ENCODE assay signal across 8 cellular contexts in genomic region chr1:211606327-211606913, GRCh38. TPM values are rescaled to one million over a fixed set of nuclear protein-coding genes. Genes with fewer than 3 reads are reported as not detected.
A peak's percentile ranks its signal among the peaks of the same experiment; 100 is the strongest.
DNase-seq lines count a peak whose midpoint lies in the region; ATAC-seq and TF ChIP-seq lines count a peak whose summit lies in the region.

No MANE protein-coding gene starts in this region.

- peaks cover 21% of the 10 kb centered on the region for H3K4me1 Mint-ChIP-seq in chondrocyte (ENCODE audit: low read depth)

- ATAC-seq in GM21515 (IDR thresholded peaks at IDR 0.05; ENCODE audit: unreplicated experiment), result peak; percentile 86

- peak overlapping the region; percentile 59 for H3K4me3 ChIP-seq in GM12875 (ENCODE audit: low read depth, low read length)
- peak overlapping the region; percentile 73 for H3K4me3 ChIP-seq in Karpas-422 (ENCODE audit: low read length)
- H3K4me3 ChIP-seq in dorsolateral prefrontal cortex, result peak overlapping the region in 37 of 59 donors; percentile 5 to 50 (median 28)

- H3K9me3 ChIP-seq in Karpas-422 (ENCODE audit: low read length), result no peaks in the 10 kb centered on the region

- intact Hi-C loops in dorsolateral prefrontal cortex (cut with DNase I), result no loop called here

- no peaks in the 10 kb centered on the region for H3K27me3 Mint-ChIP-seq in chondrocyte (ENCODE audit: low read depth)

- TF ChIP-seq CTCF in GM12875 (IDR thresholded peaks at IDR 0.05; ENCODE audit: borderline replicate concordance, insufficient read depth, low read depth, low read length) (no peak), dorsolateral prefrontal cortex (IDR thresholded peaks at IDR 0.05 in 54 of 56, conservative IDR thresholded peaks at IDR 0.05 in 2 of 56; ENCODE audit: low read depth in 1 of 56, partially characterized antibody in 56 of 56) (no peak), chondrocyte (IDR thresholded peaks at IDR 0.05) (no peak)

- peak overlapping the region; percentile 73 for H3K9ac ChIP-seq in Karpas-422 (ENCODE audit: low read length)

- H3K27ac ChIP-seq in Karpas-422 (ENCODE audit: low read length), result peak overlapping the region; percentile 43
- peak overlapping the region in 17 of 59 donors; percentile 1 to 72 (median 33) for H3K27ac ChIP-seq in dorsolateral prefrontal cortex

- no peaks in the 10 kb centered on the region for H4K20me1 ChIP-seq in Karpas-422 (ENCODE audit: insufficient read depth, low read depth, low read length)

- H3K9me2 ChIP-seq in Karpas-422 (replicated peaks; ENCODE audit: insufficient read depth, low read length), result no peaks in the 10 kb centered on the region

- peak overlapping the region; percentile 97 for H3K4me2 ChIP-seq in Karpas-422 (ENCODE audit: low read depth, low read length, poor library complexity, severe bottlenecking)

- peaks cover 20% of the 10 kb centered on the region for H3K4me1 ChIP-seq in Karpas-422 (ENCODE audit: low read length)

- no peaks in the 10 kb centered on the region for H3K27me3 ChIP-seq in Karpas-422 (ENCODE audit: low read length)
- no peaks in the 10 kb centered on the region for H3K27me3 ChIP-seq in dorsolateral prefrontal cortex

- H3K4me3 Mint-ChIP-seq in chondrocyte (ENCODE audit: unreplicated experiment), result no peak overlapping the region

- no peak overlapping the region for H3K27ac Mint-ChIP-seq in chondrocyte (ENCODE audit: unreplicated experiment)

- H3K79me2 ChIP-seq in Karpas-422 (ENCODE audit: low read length), result no peaks in the 10 kb centered on the region

- no peaks in the 10 kb centered on the region for H3K36me3 ChIP-seq in Karpas-422 (ENCODE audit: insufficient read depth, low read length)

- DNase-seq in Karpas-422 (peak; percentile 86), dorsolateral prefrontal cortex (no peak), NCI-H82 (lab: John Stamatoyannopoulos, UW) (no peak), midbrain (lab: John Stamatoyannopoulos, UW) (no peak), chondrocyte (ENCODE audit: low spot score) (no peak)
- no peak for DNase-seq in stimulated activated naive CD4-positive, alpha-beta T cell (lab: John Stamatoyannopoulos, UW)

- H3K9me3 Mint-ChIP-seq in chondrocyte (ENCODE audit: low read depth), result no peaks in the 10 kb centered on the region

- H3K36me3 Mint-ChIP-seq in chondrocyte (ENCODE audit: low read depth), result no peaks in the 10 kb centered on the region

- peak overlapping the region; percentile 97 for H2AFZ ChIP-seq in Karpas-422 (ENCODE audit: low read length)

RNA-seq across cellular contexts. Expression of gene SLC30A1, which starts 27.5 kb away (rescaled TPM):
- total RNA-seq in Karpas-422 (2014; rRNA removed; shearing (Covaris generic); ENCODE audit: low replicate concordance), result 8.0 and 16.7 TPM in 2 replicates
- total RNA-seq in dorsolateral prefrontal cortex, result 10 to 100 TPM in 119 of 120 experiments, 1 to 10 TPM in 1; 9.5 to 52.2 (median 22.1) TPM
- 13.9 to 18.3 TPM (median 18.2 TPM) in 3 replicates for total RNA-seq in chondrocyte
